1 cellular context compared by ENCODE assay signal in the genomic region with DNA sequence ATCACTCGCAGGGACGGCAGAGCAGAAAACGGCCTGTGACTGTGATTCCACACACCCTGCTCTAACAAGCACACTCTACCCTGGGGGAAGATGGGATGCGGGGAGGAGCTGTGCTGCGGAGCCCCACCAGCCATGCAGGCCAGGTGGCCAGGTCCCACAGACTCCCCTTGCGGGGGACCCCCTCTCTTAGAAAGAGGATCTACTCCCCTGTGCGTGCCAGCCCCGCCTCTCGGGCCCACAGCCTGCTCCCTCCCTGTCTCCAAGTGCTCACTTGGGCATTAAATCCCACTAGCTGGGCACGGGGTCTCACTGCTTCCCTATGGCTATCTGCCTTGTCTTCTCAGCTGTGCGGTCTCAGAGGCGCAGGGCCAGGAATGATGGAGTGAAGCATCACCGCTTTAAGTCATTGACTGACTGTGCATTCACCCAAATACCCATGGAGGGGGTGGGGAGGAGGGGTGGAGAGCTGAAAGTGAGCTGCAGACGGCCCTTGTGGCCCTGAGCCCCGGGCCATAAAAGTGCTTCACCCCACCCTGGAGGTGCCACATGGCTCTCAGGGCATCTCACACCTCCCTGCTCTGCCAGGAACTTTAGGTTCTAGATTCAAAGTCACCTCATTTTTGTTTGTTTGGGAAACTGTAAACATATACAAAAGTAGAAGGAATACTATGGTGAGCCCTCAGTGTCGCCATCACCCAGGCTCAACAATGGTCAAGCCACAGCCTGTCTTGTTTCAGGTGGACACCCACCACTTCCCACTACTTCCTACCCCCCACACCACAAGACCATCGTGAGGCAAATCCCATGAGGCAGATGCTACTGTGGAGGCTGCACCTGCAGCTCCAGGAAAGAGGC.
TF ChIP-seq lines count a peak whose summit lies in the region.

No MANE protein-coding gene starts in this region.

TF ChIP-seq in SK-N-SH treated with all-trans-retinoic acid at 6 μM for 48 hours, 23 proteins besides CTCF, POLR2A, EP300 and RAD21 (continued from another document):
- TF ChIP-seq, protein P1, sequence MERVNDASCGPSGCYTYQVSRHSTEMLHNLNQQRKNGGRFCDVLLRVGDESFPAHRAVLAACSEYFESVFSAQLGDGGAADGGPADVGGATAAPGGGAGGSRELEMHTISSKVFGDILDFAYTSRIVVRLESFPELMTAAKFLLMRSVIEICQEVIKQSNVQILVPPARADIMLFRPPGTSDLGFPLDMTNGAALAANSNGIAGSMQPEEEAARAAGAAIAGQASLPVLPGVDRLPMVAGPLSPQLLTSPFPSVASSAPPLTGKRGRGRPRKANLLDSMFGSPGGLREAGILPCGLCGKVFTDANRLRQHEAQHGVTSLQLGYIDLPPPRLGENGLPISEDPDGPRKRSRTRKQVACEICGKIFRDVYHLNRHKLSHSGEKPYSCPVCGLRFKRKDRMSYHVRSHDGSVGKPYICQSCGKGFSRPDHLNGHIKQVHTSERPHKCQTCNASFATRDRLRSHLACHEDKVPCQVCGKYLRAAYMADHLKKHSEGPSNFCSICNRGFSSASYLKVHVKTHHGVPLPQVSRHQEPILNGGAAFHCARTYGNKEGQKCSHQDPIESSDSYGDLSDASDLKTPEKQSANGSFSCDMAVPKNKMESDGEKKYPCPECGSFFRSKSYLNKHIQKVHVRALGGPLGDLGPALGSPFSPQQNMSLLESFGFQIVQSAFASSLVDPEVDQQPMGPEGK (CRISPR knock-in tag; IDR thresholded peaks at IDR 0.05; ENCODE audit: borderline replicate concordance): no peak
- TF ChIP-seq PPARA (CRISPR knock-in tag; IDR thresholded peaks at IDR 0.05; ENCODE audit: borderline replicate concordance) (no peak), BACH2 (CRISPR knock-in tag; IDR thresholded peaks at IDR 0.05; ENCODE audit: borderline replicate concordance) (no peak), ZFP3 (CRISPR knock-in tag; IDR thresholded peaks at IDR 0.05) (no peak), ISL1 (CRISPR knock-in tag; IDR thresholded peaks at IDR 0.05) (no peak), GLIS3 (CRISPR knock-in tag; IDR thresholded peaks at IDR 0.05) (no peak), POU6F1 (CRISPR knock-in tag; IDR thresholded peaks at IDR 0.05; ENCODE audit: borderline replicate concordance, low read depth) (no peak)
- TF ChIP-seq, protein P2, sequence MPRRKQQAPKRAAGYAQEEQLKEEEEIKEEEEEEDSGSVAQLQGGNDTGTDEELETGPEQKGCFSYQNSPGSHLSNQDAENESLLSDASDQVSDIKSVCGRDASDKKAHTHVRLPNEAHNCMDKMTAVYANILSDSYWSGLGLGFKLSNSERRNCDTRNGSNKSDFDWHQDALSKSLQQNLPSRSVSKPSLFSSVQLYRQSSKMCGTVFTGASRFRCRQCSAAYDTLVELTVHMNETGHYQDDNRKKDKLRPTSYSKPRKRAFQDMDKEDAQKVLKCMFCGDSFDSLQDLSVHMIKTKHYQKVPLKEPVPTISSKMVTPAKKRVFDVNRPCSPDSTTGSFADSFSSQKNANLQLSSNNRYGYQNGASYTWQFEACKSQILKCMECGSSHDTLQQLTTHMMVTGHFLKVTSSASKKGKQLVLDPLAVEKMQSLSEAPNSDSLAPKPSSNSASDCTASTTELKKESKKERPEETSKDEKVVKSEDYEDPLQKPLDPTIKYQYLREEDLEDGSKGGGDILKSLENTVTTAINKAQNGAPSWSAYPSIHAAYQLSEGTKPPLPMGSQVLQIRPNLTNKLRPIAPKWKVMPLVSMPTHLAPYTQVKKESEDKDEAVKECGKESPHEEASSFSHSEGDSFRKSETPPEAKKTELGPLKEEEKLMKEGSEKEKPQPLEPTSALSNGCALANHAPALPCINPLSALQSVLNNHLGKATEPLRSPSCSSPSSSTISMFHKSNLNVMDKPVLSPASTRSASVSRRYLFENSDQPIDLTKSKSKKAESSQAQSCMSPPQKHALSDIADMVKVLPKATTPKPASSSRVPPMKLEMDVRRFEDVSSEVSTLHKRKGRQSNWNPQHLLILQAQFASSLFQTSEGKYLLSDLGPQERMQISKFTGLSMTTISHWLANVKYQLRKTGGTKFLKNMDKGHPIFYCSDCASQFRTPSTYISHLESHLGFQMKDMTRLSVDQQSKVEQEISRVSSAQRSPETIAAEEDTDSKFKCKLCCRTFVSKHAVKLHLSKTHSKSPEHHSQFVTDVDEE (CRISPR knock-in tag; IDR thresholded peaks at IDR 0.05): no peak
